ENCODE assay signal across 9 cellular contexts in the genomic region with DNA sequence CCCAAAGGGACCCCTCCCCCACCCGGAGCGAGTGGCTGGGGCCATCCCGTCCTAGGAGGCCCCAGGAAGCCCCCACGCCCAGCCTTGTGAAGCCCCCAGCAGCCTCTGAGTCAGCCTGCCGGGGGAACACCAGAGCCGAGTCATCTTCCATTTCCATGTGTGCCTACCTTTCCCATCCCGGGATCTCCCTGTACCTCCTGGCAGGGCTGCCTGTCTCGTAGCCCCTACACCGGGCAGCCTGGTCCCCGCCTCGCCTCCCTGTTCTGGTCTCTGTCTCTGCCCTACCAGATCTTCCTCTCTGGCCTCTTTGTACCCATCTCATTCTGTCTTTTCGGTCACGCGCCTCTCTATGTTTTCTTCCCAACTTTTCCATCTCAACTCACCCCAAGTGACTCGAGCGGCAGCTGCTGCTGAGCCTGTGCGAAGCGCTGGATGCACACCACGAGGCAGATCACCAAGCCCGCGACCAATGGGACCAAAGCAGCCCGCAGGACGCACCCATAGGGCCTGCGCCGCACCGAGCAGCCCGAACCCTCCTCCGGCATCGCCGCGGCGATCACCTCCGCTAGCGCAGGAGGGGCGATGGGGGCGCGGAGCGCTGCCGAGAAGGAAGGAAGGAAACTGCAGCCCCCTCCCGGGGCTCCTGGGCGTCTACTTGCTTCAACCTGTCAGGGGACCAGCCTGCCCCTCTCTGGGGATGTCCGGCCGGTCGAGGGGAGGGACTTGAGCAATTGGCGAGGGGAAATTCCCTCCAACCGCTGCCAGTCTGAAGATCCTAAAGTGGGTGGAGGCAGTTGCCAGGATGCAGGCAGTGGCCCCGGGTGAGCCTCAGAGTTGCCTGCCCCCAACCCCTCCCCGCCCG. TPM values are rescaled to one million over a fixed set of nuclear protein-coding genes. Genes with fewer than 3 reads are reported as not detected.
DNase-seq lines count a peak whose midpoint lies in the region; ATAC-seq and TF ChIP-seq lines count a peak whose summit lies in the region.
"Had no signal": no experiment of that assay in that cellular context is flagged by ENCODE, and none has a peak within 500 bp of the region (broad histone marks: within the 10 kb centered on the region; RNA-seq: fewer than 3 reads in every experiment).

A gene with protein sequence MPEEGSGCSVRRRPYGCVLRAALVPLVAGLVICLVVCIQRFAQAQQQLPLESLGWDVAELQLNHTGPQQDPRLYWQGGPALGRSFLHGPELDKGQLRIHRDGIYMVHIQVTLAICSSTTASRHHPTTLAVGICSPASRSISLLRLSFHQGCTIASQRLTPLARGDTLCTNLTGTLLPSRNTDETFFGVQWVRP (minus strand): TSS at position 693 of the 862 bp plus-strand sequence. CDS start 148 bp downstream, at position 545.

- H3K4me3 ChIP-seq in GM08714 (ENCODE audit: low read length) (peak within 1 kb of the TSS; percentile 97), GM23338 (peak within 1 kb of the TSS; percentile 74), iPS-18c (ENCODE audit: insufficient read depth, low read depth, low read length) (peak within 1 kb of the TSS; percentile 71)

- H3K9me3 Mint-ChIP-seq in GM23338, result peaks cover 72% of the 10 kb centered on the region

- DNase-seq in GM23338 (ENCODE audit: low spot score) (peak; percentile 85), NAMALWA (ENCODE audit: low spot score) (peak; percentile 89), NCI-H2227 (lab: John Stamatoyannopoulos, UW; ENCODE audit: unreplicated experiment) (no peak), NCI-H524 treated with DMSO at 0.1 percent for 48 hours (lab: John Stamatoyannopoulos, UW) (no peak)
- DNase-seq in activated T-cell treated with anti-CD3 and anti-CD28 coated beads, Interleukin-2, amount 50 U/mL, for 48 hours, result peak; percentile 71 to 74
- peak; percentile 72 for DNase-seq in stimulated activated CD8-positive, alpha-beta memory T cell treated with anti-CD3 and anti-CD28 coated beads, Interleukin-4, amount 100 ng/mL, for 48 hours

- H3K79me2 ChIP-seq in GM23338 (replicated peaks; ENCODE audit: insufficient read depth), result no peaks in the 10 kb centered on the region

- H3K9me3 ChIP-seq in iPS-18c (ENCODE audit: control insufficient read depth, insufficient read depth, low read length), result no peaks in the 10 kb centered on the region

- ATAC-seq in GM23338, result peak; percentile 80

- H3K4me3 Mint-ChIP-seq in GM23338, result peak within 1 kb of the TSS; percentile 70

- peaks cover 86% of the 10 kb centered on the region for H3K27me3 ChIP-seq in GM23338 (ENCODE audit: insufficient read depth)

- TF ChIP-seq CTCF in GM23338 (conservative IDR thresholded peaks at IDR 0.05; ENCODE audit: low read depth in 2 of 2), result no peak

- H3K4me1 ChIP-seq in GM23338 (ENCODE audit: insufficient read depth), result peaks cover 29% of the 10 kb centered on the region

- H3K27me3 Mint-ChIP-seq in GM23338 (ENCODE audit: insufficient read depth, low read depth, poor library complexity), result peaks cover 64% of the 10 kb centered on the region

- no peak within 1 kb of the TSS for H3K27ac Mint-ChIP-seq in GM23338

- no peaks in the 10 kb centered on the region for H3K9me2 ChIP-seq in GM23338 (ENCODE audit: insufficient read depth)

- H3F3A ChIP-seq in GM23338 (replicated peaks; ENCODE audit: low read depth), result peaks cover 18% of the 10 kb centered on the region

- H3K4me1 Mint-ChIP-seq in GM23338, result peaks cover 30% of the 10 kb centered on the region

- peak within 1 kb of the TSS; percentile 95 for H2AFZ ChIP-seq in GM23338

- H3K27ac ChIP-seq in GM23338 (ENCODE audit: low read depth), result no peak within 1 kb of the TSS

- H3K36me3 Mint-ChIP-seq in GM23338 (ENCODE audit: low read depth), result peaks cover 8% of the 10 kb centered on the region

- H4K20me1 ChIP-seq in GM23338 (replicated peaks; ENCODE audit: insufficient read depth), result peaks cover 10% of the 10 kb centered on the region; the same call in 1 of the 2 replicates

- peak within 1 kb of the TSS; percentile 95 for H3K4me2 ChIP-seq in GM23338

- no peaks in the 10 kb centered on the region for H3K36me3 ChIP-seq in GM23338 (ENCODE audit: insufficient read depth)

TF ChIP-seq in GM23338, 12 proteins besides CTCF, POLR2A, EP300 and RAD21:
- TF ChIP-seq, protein P1, sequence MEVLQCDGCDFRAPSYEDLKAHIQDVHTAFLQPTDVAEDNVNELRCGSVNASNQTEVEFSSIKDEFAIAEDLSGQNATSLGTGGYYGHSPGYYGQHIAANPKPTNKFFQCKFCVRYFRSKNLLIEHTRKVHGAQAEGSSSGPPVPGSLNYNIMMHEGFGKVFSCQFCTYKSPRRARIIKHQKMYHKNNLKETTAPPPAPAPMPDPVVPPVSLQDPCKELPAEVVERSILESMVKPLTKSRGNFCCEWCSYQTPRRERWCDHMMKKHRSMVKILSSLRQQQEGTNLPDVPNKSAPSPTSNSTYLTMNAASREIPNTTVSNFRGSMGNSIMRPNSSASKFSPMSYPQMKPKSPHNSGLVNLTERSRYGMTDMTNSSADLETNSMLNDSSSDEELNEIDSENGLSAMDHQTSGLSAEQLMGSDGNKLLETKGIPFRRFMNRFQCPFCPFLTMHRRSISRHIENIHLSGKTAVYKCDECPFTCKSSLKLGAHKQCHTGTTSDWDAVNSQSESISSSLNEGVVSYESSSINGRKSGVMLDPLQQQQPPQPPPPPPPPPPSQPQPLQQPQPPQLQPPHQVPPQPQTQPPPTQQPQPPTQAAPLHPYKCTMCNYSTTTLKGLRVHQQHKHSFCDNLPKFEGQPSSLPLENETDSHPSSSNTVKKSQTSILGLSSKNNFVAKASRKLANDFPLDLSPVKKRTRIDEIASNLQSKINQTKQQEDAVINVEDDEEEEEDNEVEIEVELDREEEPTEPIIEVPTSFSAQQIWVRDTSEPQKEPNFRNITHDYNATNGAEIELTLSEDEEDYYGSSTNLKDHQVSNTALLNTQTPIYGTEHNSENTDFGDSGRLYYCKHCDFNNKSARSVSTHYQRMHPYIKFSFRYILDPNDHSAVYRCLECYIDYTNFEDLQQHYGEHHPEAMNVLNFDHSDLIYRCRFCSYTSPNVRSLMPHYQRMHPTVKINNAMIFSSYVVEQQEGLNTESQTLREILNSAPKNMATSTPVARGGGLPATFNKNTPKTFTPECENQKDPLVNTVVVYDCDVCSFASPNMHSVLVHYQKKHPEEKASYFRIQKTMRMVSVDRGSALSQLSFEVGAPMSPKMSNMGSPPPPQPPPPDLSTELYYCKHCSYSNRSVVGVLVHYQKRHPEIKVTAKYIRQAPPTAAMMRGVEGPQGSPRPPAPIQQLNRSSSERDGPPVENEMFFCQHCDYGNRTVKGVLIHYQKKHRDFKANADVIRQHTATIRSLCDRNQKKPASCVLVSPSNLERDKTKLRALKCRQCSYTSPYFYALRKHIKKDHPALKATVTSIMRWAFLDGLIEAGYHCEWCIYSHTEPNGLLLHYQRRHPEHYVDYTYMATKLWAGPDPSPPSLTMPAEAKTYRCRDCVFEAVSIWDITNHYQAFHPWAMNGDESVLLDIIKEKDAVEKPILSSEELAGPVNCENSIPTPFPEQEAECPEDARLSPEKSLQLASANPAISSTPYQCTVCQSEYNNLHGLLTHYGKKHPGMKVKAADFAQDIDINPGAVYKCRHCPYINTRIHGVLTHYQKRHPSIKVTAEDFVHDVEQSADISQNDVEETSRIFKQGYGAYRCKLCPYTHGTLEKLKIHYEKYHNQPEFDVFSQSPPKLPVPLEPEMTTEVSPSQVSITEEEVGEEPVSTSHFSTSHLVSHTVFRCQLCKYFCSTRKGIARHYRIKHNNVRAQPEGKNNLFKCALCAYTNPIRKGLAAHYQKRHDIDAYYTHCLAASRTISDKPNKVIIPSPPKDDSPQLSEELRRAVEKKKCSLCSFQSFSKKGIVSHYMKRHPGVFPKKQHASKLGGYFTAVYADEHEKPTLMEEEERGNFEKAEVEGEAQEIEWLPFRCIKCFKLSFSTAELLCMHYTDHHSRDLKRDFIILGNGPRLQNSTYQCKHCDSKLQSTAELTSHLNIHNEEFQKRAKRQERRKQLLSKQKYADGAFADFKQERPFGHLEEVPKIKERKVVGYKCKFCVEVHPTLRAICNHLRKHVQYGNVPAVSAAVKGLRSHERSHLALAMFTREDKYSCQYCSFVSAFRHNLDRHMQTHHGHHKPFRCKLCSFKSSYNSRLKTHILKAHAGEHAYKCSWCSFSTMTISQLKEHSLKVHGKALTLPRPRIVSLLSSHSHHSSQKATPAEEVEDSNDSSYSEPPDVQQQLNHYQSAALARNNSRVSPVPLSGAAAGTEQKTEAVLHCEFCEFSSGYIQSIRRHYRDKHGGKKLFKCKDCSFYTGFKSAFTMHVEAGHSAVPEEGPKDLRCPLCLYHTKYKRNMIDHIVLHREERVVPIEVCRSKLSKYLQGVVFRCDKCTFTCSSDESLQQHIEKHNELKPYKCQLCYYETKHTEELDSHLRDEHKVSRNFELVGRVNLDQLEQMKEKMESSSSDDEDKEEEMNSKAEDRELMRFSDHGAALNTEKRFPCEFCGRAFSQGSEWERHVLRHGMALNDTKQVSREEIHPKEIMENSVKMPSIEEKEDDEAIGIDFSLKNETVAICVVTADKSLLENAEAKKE (CRISPR knock-in tag; IDR thresholded peaks at IDR 0.05), result no peak
- peak; percentile 22 for TF ChIP-seq EZH2 (IDR thresholded peaks at IDR 0.05; ENCODE audit: low read depth, unreplicated experiment)
TF ChIP-seq in GM23338: peak in this region for 1.

RNA-seq across cellular contexts. Expression of the gene that starts here (rescaled TPM):
- total RNA-seq in GM23338 (2014; rRNA removed; shearing (Covaris generic)), result 2.0 and 7.3 TPM in 2 replicates
- 7.1 and 7.3 TPM in 2 replicates for polyA plus RNA-seq in GM23338 (2016; fragmentation: Nextera tagmentation; extraction: Ambion mirVana)
- total RNA-seq: SK-MEL-5 had no signal

Comparison
In these comparisons a context has a peak if more than half of its experiments do, and no peak if none do; other contexts are left out.
1. DNase-seq: peak in GM23338 (single experiment), NAMALWA (single experiment), activated T-cell treated with anti-CD3 and anti-CD28 coated beads, Interleukin-2, amount 50 U/mL, for 48 hours (2 of 2) and stimulated activated CD8-positive, alpha-beta memory T cell treated with anti-CD3 and anti-CD28 coated beads, Interleukin-4, amount 100 ng/mL, for 48 hours (single experiment); none in NCI-H2227 (single experiment) and NCI-H524 treated with DMSO at 0.1 percent for 48 hours (single experiment).
2. Peak in every context shown above with its lines, with median percentiles within 50 percentile points of each other: H3K4me3 ChIP-seq.